30 cellular contexts compared by ENCODE assay signal in genomic region chrX:23478561-23478960, GRCh38.
"Had no signal": no experiment of that assay in that cellular context is flagged by ENCODE, and none has a peak within 500 bp of the region (broad histone marks: within the 10 kb centered on the region; RNA-seq: fewer than 3 reads in every experiment).

No MANE protein-coding gene starts in this region.

- H3K36me3 ChIP-seq: brain microvascular endothelial cell, gastrocnemius medialis, neutrophil, ovary, sigmoid colon, vagina had no signal

- FAIRE-seq: TTC549 had no signal

- H3K9me3 ChIP-seq: gastrocnemius medialis, neutrophil, sigmoid colon, vagina had no signal

- H3K4me2 ChIP-seq: smooth muscle cell had no signal

- H3K27ac ChIP-seq: brain microvascular endothelial cell, coronary artery, dorsolateral prefrontal cortex, gastrocnemius medialis, neutrophil, ovary, psoas muscle, sigmoid colon, vagina, VCaP had no signal

- H3K27me3 ChIP-seq: brain microvascular endothelial cell, gastrocnemius medialis, neutrophil, ovary, sigmoid colon, vagina had no signal

- H3K4me1 ChIP-seq: gastrocnemius medialis, psoas muscle, sigmoid colon, vagina had no signal

- H3K4me3 ChIP-seq: coronary artery, dorsolateral prefrontal cortex, gastrocnemius medialis, ovary, psoas muscle, sigmoid colon, smooth muscle cell, vagina had no signal

- ATAC-seq: activated naive CD4-positive, alpha-beta T cell treated with anti-CD3 and anti-CD28 coated beads, Interleukin-2, amount 50 U/mL, for 72 hours; activated T-cell treated with anti-CD3 and anti-CD28 coated beads, Interleukin-2, amount 50 U/mL, for 72 hours; gastrocnemius medialis; left cardiac atrium; psoas muscle; stimulated activated memory B cell treated with anti-CD40 and anti-IgM and Interleukin-4, amounts not matched to agents 10 μg/mL and 1 μg/mL and 100 μg/mL, for 72 hours; stimulated activated naive CD8-positive, alpha-beta T cell treated with anti-CD3 and anti-CD28 coated beads, Interleukin-15, amount 100 ng/mL, for 72 hours had no signal

- DNase-seq: activated CD4-positive, alpha-beta T cell treated with anti-CD3 and anti-CD28 coated beads for 4 hours; activated CD4-positive, alpha-beta T cell treated with anti-CD3 and anti-CD28 coated beads, Interleukin-2, amount 50 U/mL, for 4 hours; activated naive CD4-positive, alpha-beta T cell; activated T-cell treated with anti-CD3 and anti-CD28 coated beads for 4 hours; activated T-cell treated with anti-CD3 and anti-CD28 coated beads, Interleukin-2, amount 50 U/mL, for 72 hours; aorta; dorsolateral prefrontal cortex; effector memory CD4-positive, alpha-beta T cell; gastrocnemius medialis; glutamatergic neuron; islet precursor cell; left cardiac atrium; ovary; psoas muscle; sigmoid colon; stimulated activated CD4-positive, alpha-beta T cell treated with anti-CD3 and anti-CD28 coated beads, Interleukin-1b, Interleukin-23, amount 100 ng/mL, for 48 hours; stimulated activated CD4-positive, alpha-beta T cell treated with anti-CD3 and anti-CD28 coated beads, Interleukin-4, amount 100 ng/mL, for 4 hours; stimulated activated CD8-positive, alpha-beta memory T cell treated with anti-CD3 and anti-CD28 coated beads, Interleukin-4, amount 100 ng/mL, for 48 hours; stimulated activated naive CD8-positive, alpha-beta T cell treated with anti-CD3 and anti-CD28 coated beads, Interleukin-15, amount 100 ng/mL, for 72 hours; substantia nigra; T-helper 9 cell had no signal
